1 cellular context compared by ENCODE assay signal in genomic region chr1:172497230-172497629, GRCh38.
TF ChIP-seq lines count a peak whose summit lies in the region.

No MANE protein-coding gene starts in this region.

TF ChIP-seq in H1, 55 proteins besides CTCF, POLR2A, EP300 and RAD21:
- TF ChIP-seq YY1 (IDR thresholded peaks at IDR 0.05; ENCODE audit: low read depth, low read length) (0 out of 2 replicates have a peak, but pooled peaks have one; percentile 63), SAP30 (IDR thresholded peaks at IDR 0.05; ENCODE audit: insufficient read depth, insufficient replicate concordance, low read length) (no peak), TEAD4 (IDR thresholded peaks at IDR 0.05; ENCODE audit: low read depth, low read length) (peak; percentile 82)
